Comparison of ENCODE assay signal across 22 cellular contexts in the genomic region with DNA sequence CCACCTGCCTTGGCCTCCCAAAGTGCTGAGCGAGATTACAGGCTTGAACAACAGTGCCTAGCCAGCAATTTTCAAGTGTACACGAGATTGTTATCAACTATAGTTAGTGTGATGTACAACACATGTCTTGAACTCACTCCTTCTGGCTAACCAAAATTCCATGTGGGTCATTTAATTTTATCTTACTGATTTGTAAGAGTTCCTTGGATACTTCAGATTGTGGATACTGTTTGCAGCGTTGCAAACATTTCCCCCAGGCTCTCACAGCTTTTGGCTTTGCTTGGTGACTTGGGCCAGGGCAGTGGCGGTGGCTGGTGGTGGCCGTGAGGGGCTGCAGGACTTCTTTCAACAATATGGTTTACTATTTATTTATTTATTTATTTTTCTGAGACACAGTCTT. TPM values are rescaled to one million over a fixed set of nuclear protein-coding genes. Genes with fewer than 3 reads are reported as not detected.
DNase-seq lines count a peak whose midpoint lies in the region; ATAC-seq and TF ChIP-seq lines count a peak whose summit lies in the region.
"Had no signal": no experiment of that assay in that cellular context is flagged by ENCODE, and none has a peak within 500 bp of the region (broad histone marks: within the 10 kb centered on the region; RNA-seq: fewer than 3 reads in every experiment).

No MANE protein-coding gene starts in this region.

- no peak for TF ChIP-seq EP300 in SK-N-SH (IDR thresholded peaks at IDR 0.05; ENCODE audit: borderline replicate concordance in 1 of 2, low read depth in 1 of 2, low read length in 1 of 2)

- peaks cover 48% of the 10 kb centered on the region for H3F3A ChIP-seq in SK-N-SH (replicated peaks; ENCODE audit: insufficient read depth)

- POLR2A ChIA-PET in SK-N-SH (lab: Yijun Ruan, JAX): interaction anchor here (0.8 kb wide), 1 partner anchor 42 kb away, joined by 3 read pairs; no protein-coding TSS in a partner anchor

- peak overlapping the region; percentile 96 for H3K27ac Mint-ChIP-seq in type B pancreatic cell
- H3K27ac Mint-ChIP-seq: T-cell had no signal

- H3K79me2 ChIP-seq in SK-N-SH (ENCODE audit: insufficient read depth) (no peaks in the 10 kb centered on the region), hepatocyte (no peaks in the 10 kb centered on the region)

- peaks cover 2 to 22% of the 10 kb centered on the region in 2 experiments; a peak in 3 of 4 replicates for H3K4me1 ChIP-seq in SK-N-SH (ENCODE audit: control insufficient read depth in 1 of 2, insufficient read depth in 2 of 2, low read depth in 1 of 2, low read length in 1 of 2)
- H3K4me1 ChIP-seq in hepatocyte (ENCODE audit: insufficient read depth): peaks cover 18% of the 10 kb centered on the region

- H3K27me3 Mint-ChIP-seq in type B pancreatic cell: peaks cover 8% of the 10 kb centered on the region

- ATAC-seq in SK-N-SH treated with all-trans-retinoic acid at 6 μM for 48 hours: no peak; the same call in 1 of the 3 replicates
- ATAC-seq in HG03097 (IDR thresholded peaks at IDR 0.05; ENCODE audit: low FRiP score, unreplicated experiment): no peak
- ATAC-seq: gastroesophageal sphincter, left ventricle myocardium superior, T-cell had no signal

- no peaks in the 10 kb centered on the region for H3K9me3 Mint-ChIP-seq in type B pancreatic cell
- H3K9me3 Mint-ChIP-seq: activated CD4-positive, alpha-beta memory T cell treated with anti-CD3 and anti-CD28 coated beads, Interleukin-2, amount 10 ng/mL, durations not matched to agents 7 days and 5 days; T-cell had no signal

- H4K20me1 ChIP-seq in SK-N-SH (ENCODE audit: insufficient read depth) (no peaks in the 10 kb centered on the region), hepatocyte (ENCODE audit: insufficient read depth, poor library complexity, severe bottlenecking) (no peaks in the 10 kb centered on the region)
- H4K20me1 ChIP-seq: BLaER1 treated with 17β-estradiol and CSF1 and Interleukin-3, amounts not matched to agents 10 nM and 100 nM had no signal

- H3K36me3 Mint-ChIP-seq in type B pancreatic cell: no peaks in the 10 kb centered on the region
- H3K36me3 Mint-ChIP-seq: T-cell had no signal

- H3K27ac ChIP-seq in SK-N-SH (ENCODE audit: low read depth in 2 of 2, low read length in 1 of 2) (peak overlapping the region in 1 of 2 experiments; percentile 100; a peak in 2 of 4 replicates), hepatocyte (peak overlapping the region; percentile 78)
- H3K27ac ChIP-seq: BLaER1 treated with 17β-estradiol and CSF1 and Interleukin-3, amounts not matched to agents 10 nM and 100 nM had no signal

- TF ChIP-seq RAD21 in SK-N-SH (IDR thresholded peaks at IDR 0.05; ENCODE audit: low read length): peak; percentile 40

- DNase-seq in SK-N-SH (no peak), amniotic epithelial cell (ENCODE audit: low read depth) (peak; percentile 39), hepatocyte (ENCODE audit: low spot score) (no peak), type B pancreatic cell (ENCODE audit: extremely low spot score, unreplicated experiment) (no peak), superior temporal gyrus (ENCODE audit: extremely low spot score) (no peak), SW480 (ENCODE audit: low spot score) (no peak)
- DNase-seq: 8988T; activated CD4-positive, alpha-beta memory T cell treated with anti-CD3 and anti-CD28 coated beads, Interleukin-2, amount 10 ng/mL, durations not matched to agents 7 days and 5 days; amniotic stem cell; Karpas-422; left ventricle myocardium superior; NCI-H1092 treated with DMSO at 0.1 percent for 48 hours; NCI-H2107; NCI-H526; Peyer's patch; small intestine; T-cell had no signal

- H3K9me3 ChIP-seq in SK-N-SH (no peaks in the 10 kb centered on the region), hepatocyte (ENCODE audit: low read depth) (no peaks in the 10 kb centered on the region)
- H3K9me3 ChIP-seq: gastroesophageal sphincter, Peyer's patch had no signal

- no peak overlapping the region for H3K4me3 Mint-ChIP-seq in type B pancreatic cell
- H3K4me3 Mint-ChIP-seq: activated CD4-positive, alpha-beta memory T cell treated with anti-CD3 and anti-CD28 coated beads, Interleukin-2, amount 10 ng/mL, durations not matched to agents 7 days and 5 days; T-cell had no signal

- H3K9me2 ChIP-seq in SK-N-SH (no peaks in the 10 kb centered on the region), hepatocyte (replicated peaks; ENCODE audit: insufficient read depth) (no peaks in the 10 kb centered on the region)

- TF ChIP-seq CTCF in SK-N-SH (IDR thresholded peaks at IDR 0.05) (no peak; the same call in 1 of the 2 replicates), hepatocyte (IDR thresholded peaks at IDR 0.05; ENCODE audit: poor library complexity) (no peak), type B pancreatic cell (conservative IDR thresholded peaks at IDR 0.05) (no peak)

- CTCF ChIA-PET in SK-N-SH (lab: Yijun Ruan, JAX): interaction anchor here (1.8 to 5.7 kb wide), 3 partner anchors 41 to 246 kb away, joined by 7 to 38 read pairs (median 11); no protein-coding TSS in a partner anchor

- H3K36me3 ChIP-seq in SK-N-SH (replicated peaks in 1 of 2; ENCODE audit: control insufficient read depth in 1 of 2, insufficient read depth in 2 of 2, low read length in 1 of 2) (no peaks in the 10 kb centered on the region), hepatocyte (replicated peaks; ENCODE audit: insufficient read depth, low read depth) (no peaks in the 10 kb centered on the region)
- H3K36me3 ChIP-seq: BLaER1 treated with 17β-estradiol and CSF1 and Interleukin-3, amounts not matched to agents 10 nM and 100 nM; gastroesophageal sphincter; Peyer's patch had no signal

- H2AFZ ChIP-seq in SK-N-SH (ENCODE audit: low read depth) (0 out of 2 replicates have a peak overlapping the region, but pooled peaks have one; percentile 11), hepatocyte (no peak overlapping the region)

- peak overlapping the region; percentile 10; the same call in 1 of the 2 replicates for H3K9ac ChIP-seq in SK-N-SH
- H3K9ac ChIP-seq: BLaER1 treated with 17β-estradiol and CSF1 and Interleukin-3, amounts not matched to agents 10 nM and 100 nM had no signal

- WGBS in SK-N-SH (ENCODE audit: low lambda C conversion rate): 70% methylated on average over 5 of the region's 5 CpGs
- 74% methylated on average over 5 of the region's 5 CpGs for WGBS in hepatocyte (ENCODE audit: low lambda C conversion rate, missing lambda C conversion rate)

- H3K27me3 ChIP-seq in SK-N-SH (ENCODE audit: insufficient read depth) (no peaks in the 10 kb centered on the region), hepatocyte (no peaks in the 10 kb centered on the region)
- H3K27me3 ChIP-seq: Peyer's patch had no signal

- H3K4me3 ChIP-seq in SK-N-SH (ENCODE audit: low read depth in 2 of 2, low read length in 1 of 2): no peak overlapping the region
- H3K4me3 ChIP-seq in hepatocyte: no peak overlapping the region
- H3K4me3 ChIP-seq: BLaER1 treated with 17β-estradiol and CSF1 and Interleukin-3, amounts not matched to agents 10 nM and 100 nM; gastroesophageal sphincter; Peyer's patch had no signal

- H3K4me2 ChIP-seq in SK-N-SH (peak overlapping the region; percentile 56), hepatocyte (no peak overlapping the region)

- peaks cover 18% of the 10 kb centered on the region for H3K4me1 Mint-ChIP-seq in type B pancreatic cell (ENCODE audit: unreplicated experiment)

TF ChIP-seq in SK-N-SH, 30 proteins besides CTCF, POLR2A, EP300 and RAD21 (continues in another document):
- no peak for TF ChIP-seq NRF1 (IDR thresholded peaks at IDR 0.05; ENCODE audit: low read depth, low read length)
- no peak for TF ChIP-seq FOXJ3 (CRISPR knock-in tag; IDR thresholded peaks at IDR 0.05)
- peak; percentile 40; the same call in 1 of the 2 replicates for TF ChIP-seq GATA2 (CRISPR knock-in tag; IDR thresholded peaks at IDR 0.05)
- TF ChIP-seq POLR2AphosphoS5 (IDR thresholded peaks at IDR 0.05; ENCODE audit: low read depth, low read length): 0 out of 2 replicates have a peak, but pooled peaks have one; percentile 23
- no peak; the same call in 1 of the 2 replicates for TF ChIP-seq JUND (IDR thresholded peaks at IDR 0.05)
- peak; percentile 80 for TF ChIP-seq TCF12 (IDR thresholded peaks at IDR 0.05)
- TF ChIP-seq ELF1 (IDR thresholded peaks at IDR 0.05): no peak
- TF ChIP-seq RFX5 (IDR thresholded peaks at IDR 0.05; ENCODE audit: low read length): no peak

TF ChIP-seq in SK-N-SH treated with all-trans-retinoic acid at 6 μM for 48 hours, 23 proteins besides CTCF, POLR2A, EP300 and RAD21:
- TF ChIP-seq ISL1 (CRISPR knock-in tag; IDR thresholded peaks at IDR 0.05): no peak

RNA-seq across cellular contexts. Expression of a gene that starts 8.5 kb away (rescaled TPM):
- polyA plus RNA-seq in SK-N-SH (2012; rRNA removed) (0.71 and 0.96 TPM in 2 replicates), hepatocyte (0.30 and 0.47 TPM in 2 replicates)
- 0.32 and 0.63 TPM in 2 replicates for polyA plus RNA-seq in SK-N-SH (2012; cell fraction: cytosol; rRNA removed)
- 0.17 and 0.54 TPM in 2 replicates for polyA plus RNA-seq in SK-N-SH (2012; cell fraction: nucleus; rRNA removed)
- total RNA-seq in hepatocyte (1.1 TPM in 1 of 2 replicates, not detected in the other), type B pancreatic cell (ENCODE audit: low replicate concordance) (0.57 TPM in 1 of 2 replicates, not detected in the other)
- total RNA-seq: activated CD4-positive, alpha-beta memory T cell treated with anti-CD3 and anti-CD28 coated beads, Interleukin-2, amount 10 ng/mL, durations not matched to agents 7 days and 5 days; gastroesophageal sphincter; left ventricle myocardium superior; Peyer's patch; posterior vena cava; T-cell had no signal

RNA-seq across cellular contexts. Expression of a gene that starts 10.2 kb away (rescaled TPM):
- polyA plus RNA-seq in SK-N-SH (2012; rRNA removed) (2.9 and 3.1 TPM in 2 replicates), hepatocyte (6.5 and 11.4 TPM in 2 replicates)
- 0.81 and 1.4 TPM in 2 replicates for polyA plus RNA-seq in SK-N-SH (2012; cell fraction: cytosol; rRNA removed)
- polyA plus RNA-seq in SK-N-SH (2012; cell fraction: nucleus; rRNA removed): 7.3 and 10.0 TPM in 2 replicates
- total RNA-seq in hepatocyte (1.6 and 2.6 TPM in 2 replicates), type B pancreatic cell (ENCODE audit: low replicate concordance) (8.5 and 11.5 TPM in 2 replicates)

RNA-seq across cellular contexts. Expression of a gene that starts 21.7 kb away (rescaled TPM):
- polyA plus RNA-seq in SK-N-SH (2012; rRNA removed): 4.6 and 5.9 TPM in 2 replicates
- 1.9 and 3.1 TPM in 2 replicates for polyA plus RNA-seq in SK-N-SH (2012; cell fraction: cytosol; rRNA removed)
- polyA plus RNA-seq in SK-N-SH (2012; cell fraction: nucleus; rRNA removed): 6.3 and 6.7 TPM in 2 replicates
- total RNA-seq in hepatocyte: 532 and 570 TPM in 2 replicates
- 880 and 909 TPM in 2 replicates for polyA plus RNA-seq in hepatocyte
- total RNA-seq in type B pancreatic cell (ENCODE audit: low replicate concordance): 223 and 787 TPM in 2 replicates
- total RNA-seq: left ventricle myocardium superior had no signal
